10 cellular contexts compared by ENCODE assay signal in genomic region chr7:97005764-97006145, GRCh38. TPM values are rescaled to one million over a fixed set of nuclear protein-coding genes. Genes with fewer than 3 reads are reported as not detected.
DNase-seq lines count a peak whose midpoint lies in the region; ATAC-seq and TF ChIP-seq lines count a peak whose summit lies in the region.
"Had no signal": no experiment of that assay in that cellular context is flagged by ENCODE, and none has a peak within 500 bp of the region (broad histone marks: within the 10 kb centered on the region; RNA-seq: fewer than 3 reads in every experiment).

No MANE protein-coding gene starts in this region.

- H3K4me1 ChIP-seq in prostate gland (replicated peaks): peaks cover 2% of the 10 kb centered on the region

- no peaks in the 10 kb centered on the region for H3K36me3 ChIP-seq in prostate gland
- H3K36me3 ChIP-seq: neutrophil had no signal

- no peak for ATAC-seq in HG02642 (IDR thresholded peaks at IDR 0.05; ENCODE audit: poor library complexity, unreplicated experiment)

- H3K27me3 ChIP-seq in prostate gland (replicated peaks; ENCODE audit: insufficient read depth): peaks cover 43% of the 10 kb centered on the region

- TF ChIP-seq EP300 in Ishikawa (IDR thresholded peaks at IDR 0.05; ENCODE audit: borderline replicate concordance): 0 out of 2 replicates have a peak, but pooled peaks have one; percentile 50

- DNase-seq in GM12865 (ENCODE audit: low read depth) (no peak), epithelial cell of proximal tubule (ENCODE audit: low read depth) (no peak), prostate gland (ENCODE audit: low spot score) (no peak), DMS79 treated with DMSO at 0.1 percent for 48 hours (lab: John Stamatoyannopoulos, UW) (no peak), NCI-H1694 treated with DMSO at 0.1 percent for 48 hours (lab: John Stamatoyannopoulos, UW) (no peak), NCI-H1105 (lab: John Stamatoyannopoulos, UW) (no peak)
- DNase-seq: activated gamma-delta T cell treated with Interleukin-2 at 50 U/mL for 16 hours had no signal

- TF ChIP-seq POLR2A in prostate gland (IDR thresholded peaks at IDR 0.05): no peak

- 1% methylated on average over 10 of the region's 20 CpGs for WGBS in prostate gland

- no peak overlapping the region for H3K27ac ChIP-seq in prostate gland
- H3K27ac ChIP-seq: neutrophil had no signal

- intact Hi-C loops in prostate gland (cut with DNase I): no loop called here

- no peaks in the 10 kb centered on the region for H3K9me3 ChIP-seq in prostate gland
- H3K9me3 ChIP-seq: neutrophil had no signal

- TF ChIP-seq CTCF in GM12865 (IDR thresholded peaks at IDR 0.05; ENCODE audit: insufficient read depth, low read depth, low read length, missing control alignments) (no peak), epithelial cell of proximal tubule (conservative IDR thresholded peaks at IDR 0.05; ENCODE audit: low read depth, low read length) (no peak), prostate gland (IDR thresholded peaks at IDR 0.05) (no peak)

- H3K4me3 ChIP-seq in GM12865 (ENCODE audit: low read depth, low read length) (peak overlapping the region; percentile 28; the same call in 1 of the 2 replicates), epithelial cell of proximal tubule (ENCODE audit: low read depth, low read length) (peak overlapping the region; percentile 29), prostate gland (peak overlapping the region; percentile 24 to 32)

- TF ChIP-seq RAD21 in Ishikawa (IDR thresholded peaks at IDR 0.05; ENCODE audit: low read depth): no peak

TF ChIP-seq in Ishikawa, 13 proteins besides CTCF, POLR2A, EP300 and RAD21:
- TF ChIP-seq FOXM1 (IDR thresholded peaks at IDR 0.05; ENCODE audit: borderline replicate concordance, low read depth): no peak
- TF ChIP-seq TAF1 (IDR thresholded peaks at IDR 0.05; ENCODE audit: low read depth): no peak
- no peak for TF ChIP-seq USF1 (IDR thresholded peaks at IDR 0.05)
- TF ChIP-seq CREB1 (IDR thresholded peaks at IDR 0.05; ENCODE audit: low read depth): no peak
- no peak for TF ChIP-seq TEAD4 (IDR thresholded peaks at IDR 0.05)
- no peak for TF ChIP-seq MAX (IDR thresholded peaks at IDR 0.05)
- no peak for TF ChIP-seq TCF12 (IDR thresholded peaks at IDR 0.05; ENCODE audit: low read depth)
- TF ChIP-seq REST (IDR thresholded peaks at IDR 0.05; ENCODE audit: low read depth): no peak
- TF ChIP-seq YY1 (IDR thresholded peaks at IDR 0.05; ENCODE audit: low read depth): no peak; the same call in 1 of the 2 replicates
- TF ChIP-seq ZBTB7A (IDR thresholded peaks at IDR 0.05; ENCODE audit: low read depth): no peak
- no peak for TF ChIP-seq NFIC (IDR thresholded peaks at IDR 0.05)
- no peak for TF ChIP-seq CEBPB (IDR thresholded peaks at IDR 0.05)
- TF ChIP-seq EGR1 (IDR thresholded peaks at IDR 0.05): no peak

RNA-seq across cellular contexts. Expression of gene DLX6, which starts 0.4 kb away (rescaled TPM):
- total RNA-seq in epithelial cell of proximal tubule: not detected in 2 replicates
- 1 to 10 TPM in 1 of 2 donors, not detected in 1; 4.1 TPM for total RNA-seq in prostate gland

RNA-seq across cellular contexts. Expression of gene DLX5, which starts 18.9 kb away (rescaled TPM):
- total RNA-seq in epithelial cell of proximal tubule: not detected in 2 replicates
- total RNA-seq in prostate gland: 1 to 10 TPM in 1 of 2 donors, under 1 TPM in 1; 0.64 to 1.6 TPM
